ENCODE assay signal across 12 cellular contexts in genomic region chr15:69141286-69141701, GRCh38. TPM values are rescaled to one million over a fixed set of nuclear protein-coding genes. Genes with fewer than 3 reads are reported as not detected.
A peak's percentile ranks its signal among the peaks of the same experiment; 100 is the strongest.
DNase-seq lines count a peak whose midpoint lies in the region; ATAC-seq and TF ChIP-seq lines count a peak whose summit lies in the region.
"Had no signal": no experiment of that assay in that cellular context is flagged by ENCODE, and none has a peak within 500 bp of the region (broad histone marks: within the 10 kb centered on the region; RNA-seq: fewer than 3 reads in every experiment).

No MANE protein-coding gene starts in this region.

- no peak overlapping the region for H3K4ac ChIP-seq in mesenchymal stem cell (ENCODE audit: low read depth in 1 of 2, low read length in 2 of 2)

- H2BK15ac ChIP-seq in mesenchymal stem cell (ENCODE audit: low read depth, poor library complexity, severe bottlenecking) = no peak overlapping the region

- H3K23ac ChIP-seq in mesenchymal stem cell (ENCODE audit: low read length in 2 of 2) = no peak overlapping the region

- H3K9me3 ChIP-seq in MG63 = no peaks in the 10 kb centered on the region
- no peaks in the 10 kb centered on the region for H3K9me3 ChIP-seq in WERI-Rb-1 (ENCODE audit: severe bottlenecking)
- H3K9me3 ChIP-seq in mesenchymal stem cell (ENCODE audit: control insufficient read depth, low read length) = peaks cover 4% of the 10 kb centered on the region
- H3K9me3 ChIP-seq: BLaER1 treated with 17β-estradiol and CSF1 and Interleukin-3, amounts not matched to agents 10 nM and 100 nM had no signal

- H2BK5ac ChIP-seq in mesenchymal stem cell (ENCODE audit: low read depth, low read length, poor library complexity, severe bottlenecking) = no peak overlapping the region

- H4K8ac ChIP-seq in mesenchymal stem cell (ENCODE audit: low read length) = no peak overlapping the region

- H3K9ac ChIP-seq in mesenchymal stem cell (ENCODE audit: low read length) = no peak overlapping the region
- H3K9ac ChIP-seq: BLaER1 treated with 17β-estradiol and CSF1 and Interleukin-3, amounts not matched to agents 10 nM and 100 nM had no signal

- H4K91ac ChIP-seq in mesenchymal stem cell (ENCODE audit: low read length) = no peak overlapping the region

- no peak overlapping the region for H2AK5ac ChIP-seq in mesenchymal stem cell (ENCODE audit: low read length, severe bottlenecking)

- H3K4me3 ChIP-seq in MG63 = no peak overlapping the region
- H3K4me3 ChIP-seq in WERI-Rb-1 (ENCODE audit: low read depth, low read length) = no peak overlapping the region
- no peak overlapping the region for H3K4me3 ChIP-seq in mesenchymal stem cell (ENCODE audit: insufficient read depth in 1 of 2, low read depth in 1 of 2, low read length in 2 of 2)
- H3K4me3 ChIP-seq: BLaER1 treated with 17β-estradiol and CSF1 and Interleukin-3, amounts not matched to agents 10 nM and 100 nM had no signal

- no peak overlapping the region for H2BK120ac ChIP-seq in mesenchymal stem cell (ENCODE audit: low read depth, low read length)

- ATAC-seq in HG02852 (IDR thresholded peaks at IDR 0.05; ENCODE audit: unreplicated experiment) (no peak), HG02623 (IDR thresholded peaks at IDR 0.05; ENCODE audit: unreplicated experiment) (no peak)

- H2BK12ac ChIP-seq in mesenchymal stem cell (ENCODE audit: low read length in 2 of 2) = no peak overlapping the region

- TF ChIP-seq CTCF in WERI-Rb-1 (IDR thresholded peaks at IDR 0.05; ENCODE audit: low read depth, low read length) = peak; percentile 30; the same call in 1 of the 2 replicates

- H3K18ac ChIP-seq in mesenchymal stem cell (ENCODE audit: low read depth in 1 of 2, low read length in 2 of 2) = no peak overlapping the region

- H3K27me3 ChIP-seq in MG63 = peaks cover 12% of the 10 kb centered on the region
- H3K27me3 ChIP-seq in WERI-Rb-1 (ENCODE audit: insufficient read depth, low read depth, severe bottlenecking) = no peaks in the 10 kb centered on the region
- peaks cover 62 to 75% of the 10 kb centered on the region in 2 experiments for H3K27me3 ChIP-seq in mesenchymal stem cell (ENCODE audit: control insufficient read depth in 1 of 2, insufficient read depth in 1 of 2, low read length in 2 of 2)
- H3K27me3 ChIP-seq: BLaER1 treated with 17β-estradiol and CSF1 and Interleukin-3, amounts not matched to agents 10 nM and 100 nM had no signal

- H3K27ac ChIP-seq in WERI-Rb-1 (no peak overlapping the region), mesenchymal stem cell (ENCODE audit: low read length, poor library complexity, severe bottlenecking) (no peak overlapping the region)
- H3K27ac ChIP-seq: BLaER1 treated with 17β-estradiol and CSF1 and Interleukin-3, amounts not matched to agents 10 nM and 100 nM had no signal

- no peaks in the 10 kb centered on the region for H3K79me1 ChIP-seq in mesenchymal stem cell (replicated peaks; ENCODE audit: low read length, poor library complexity, severe bottlenecking)

- no peak overlapping the region for H3K14ac ChIP-seq in mesenchymal stem cell (ENCODE audit: low read length in 2 of 2)

- DNase-seq in DMS79 treated with DMSO at 0.1 percent for 48 hours (lab: John Stamatoyannopoulos, UW) (peak; percentile 44), MG63 (peak; percentile 68), WERI-Rb-1 (no peak), mesenchymal stem cell (peak; percentile 39), NCI-H1436 (lab: John Stamatoyannopoulos, UW) (no peak)
- no peak for DNase-seq in stimulated activated CD4-positive, alpha-beta T cell treated with anti-CD3 and anti-CD28 coated beads, Interleukin-1b, Interleukin-23, amount 100 ng/mL, for 48 hours
- DNase-seq: immature natural killer cell, NCI-H1694, SW 1271 had no signal

- peaks cover 2% of the 10 kb centered on the region for H3K4me1 ChIP-seq in mesenchymal stem cell (ENCODE audit: control insufficient read depth, insufficient read depth, low read depth, low read length)
- H3K4me1 ChIP-seq: BLaER1 treated with 17β-estradiol and CSF1 and Interleukin-3, amounts not matched to agents 10 nM and 100 nM had no signal

- WGBS in mesenchymal stem cell = 75% methylated on average over 3 of the region's 3 CpGs

- H3K36me3 ChIP-seq in MG63 (no peaks in the 10 kb centered on the region), WERI-Rb-1 (no peaks in the 10 kb centered on the region), mesenchymal stem cell (ENCODE audit: control insufficient read depth in 1 of 2, insufficient read depth in 2 of 2, low read depth in 1 of 2, low read length in 2 of 2) (no peaks in the 10 kb centered on the region)
- H3K36me3 ChIP-seq: BLaER1 treated with 17β-estradiol and CSF1 and Interleukin-3, amounts not matched to agents 10 nM and 100 nM had no signal

- no peak overlapping the region for H3K4me2 ChIP-seq in mesenchymal stem cell (ENCODE audit: low read length, poor library complexity, severe bottlenecking)
- H3K4me2 ChIP-seq: BLaER1 treated with 17β-estradiol and CSF1 and Interleukin-3, amounts not matched to agents 10 nM and 100 nM had no signal

- no peak overlapping the region for H2AFZ ChIP-seq in mesenchymal stem cell (ENCODE audit: low read depth, low read length)

RNA-seq across cellular contexts. Expression of gene GLCE, which starts 19.1 kb away (rescaled TPM):
- total RNA-seq in MG63 (2014; rRNA removed; shearing (Covaris generic); ENCODE audit: low replicate concordance) = 12.2 and 21.4 TPM in 2 replicates
- 15.5 TPM for polyA plus RNA-seq in mesenchymal stem cell (2013, experiment 1 of 2)
- 15.7 TPM for polyA plus RNA-seq in mesenchymal stem cell (2013, experiment 2 of 2)

Comparison
In these comparisons a context has a peak if more than half of its experiments do, and no peak if none do; other contexts are left out.
1. DNase-seq: peak in DMS79 treated with DMSO at 0.1 percent for 48 hours (single experiment), MG63 (single experiment) and mesenchymal stem cell (single experiment); none in WERI-Rb-1 (single experiment), NCI-H1436 (single experiment) and stimulated activated CD4-positive, alpha-beta T cell treated with anti-CD3 and anti-CD28 coated beads, Interleukin-1b, Interleukin-23, amount 100 ng/mL, for 48 hours (single experiment).